In genomic region chr16:8764486-8765250, GRCh38 we compare ENCODE assay signal across 16 cellular contexts. TPM values are rescaled to one million over a fixed set of nuclear protein-coding genes. Genes with fewer than 3 reads are reported as not detected.
A peak's percentile ranks its signal among the peaks of the same experiment; 100 is the strongest.
DNase-seq lines count a peak whose midpoint lies in the region; ATAC-seq, FAIRE-seq and TF ChIP-seq lines count a peak whose summit lies in the region.
"Had no signal": no experiment of that assay in that cellular context is flagged by ENCODE, and none has a peak within 500 bp of the region (broad histone marks: within the 10 kb centered on the region; RNA-seq: fewer than 3 reads in every experiment).

No MANE protein-coding gene starts in this region.

- H3K23ac ChIP-seq in H1 (ENCODE audit: insufficient read length), result no peak overlapping the region
- H3K23ac ChIP-seq in mesendoderm (ENCODE audit: low read length), result no peak overlapping the region

- no peak for FAIRE-seq in H1 (lab: Jason Lieb, UNC)

- no peak overlapping the region for H3K27ac ChIP-seq in H1 (ENCODE audit: low read depth, low read length)
- H3K27ac ChIP-seq in mesendoderm (ENCODE audit: low read depth, low read length), result no peak overlapping the region
- H3K27ac ChIP-seq: BLaER1 treated with 17β-estradiol and CSF1 and Interleukin-3, amounts not matched to agents 10 nM and 100 nM had no signal

- H2BK120ac ChIP-seq in H1 (replicated peaks; ENCODE audit: low read depth, low read length) (no peak overlapping the region), mesendoderm (ENCODE audit: low read depth, low read length) (no peak overlapping the region)

- H2BK5ac ChIP-seq in H1 (ENCODE audit: low read depth, low read length) (no peak overlapping the region; the same call in 1 of the 2 replicates), mesendoderm (ENCODE audit: low read length) (no peak overlapping the region)

- ATAC-seq in natural killer cell treated with Interleukin-12 subunit alpha and Interleukin-12 subunit beta and Interleukin-15 and Interleukin-18, amount 100 ng/mL, for 72 hours, result no peak
- no peak for ATAC-seq in natural killer cell
- no peak for ATAC-seq in HG02840 (IDR thresholded peaks at IDR 0.05; ENCODE audit: low FRiP score, unreplicated experiment)
- ATAC-seq in effector memory CD8-positive, alpha-beta T cell (replicated peaks), result no peak

- no peaks in the 10 kb centered on the region for H3K9me3 Mint-ChIP-seq in natural killer cell treated with Interleukin-12 subunit alpha and Interleukin-12 subunit beta and Interleukin-15 and Interleukin-18, amount 100 ng/mL, for 72 hours
- H3K9me3 Mint-ChIP-seq in natural killer cell, result no peaks in the 10 kb centered on the region
- no peaks in the 10 kb centered on the region for H3K9me3 Mint-ChIP-seq in effector memory CD8-positive, alpha-beta T cell
- H3K9me3 Mint-ChIP-seq: CD4-positive, CD25-positive, alpha-beta regulatory T cell; HFFc6 had no signal

- H3K27me3 ChIP-seq in H1 (replicated peaks in 1 of 4; ENCODE audit: control insufficient read depth in 3 of 4, extremely low read depth in 1 of 4, insufficient read depth in 3 of 4, low read length in 3 of 4) (no peaks in the 10 kb centered on the region), mesendoderm (ENCODE audit: insufficient read depth, low read length, poor library complexity) (no peaks in the 10 kb centered on the region)
- H3K27me3 ChIP-seq: BLaER1 treated with 17β-estradiol and CSF1 and Interleukin-3, amounts not matched to agents 10 nM and 100 nM had no signal

- DNase-seq in natural killer cell treated with Interleukin-12 subunit alpha and Interleukin-12 subunit beta and Interleukin-15 and Interleukin-18, amount 100 ng/mL, for 72 hours (ENCODE audit: low spot score), result peak; percentile 25
- DNase-seq in natural killer cell, result no peak
- DNase-seq in H1 (ENCODE audit: low read depth in 1 of 2, low spot score in 2 of 2), result peak in 1 of 2 experiments; percentile 55
- peak; percentile 13 for DNase-seq in mesendoderm
- no peak for DNase-seq in kidney glomerular epithelial cell (lab: John Stamatoyannopoulos, UW)
- no peak for DNase-seq in SW 1271 (lab: John Stamatoyannopoulos, UW)
- DNase-seq in effector memory CD8-positive, alpha-beta T cell, result no peak
- DNase-seq: ACHN; CD4-positive, CD25-positive, alpha-beta regulatory T cell; DMS53; GF-D8; HFFc6; IMR-90 had no signal

- H3K4me2 ChIP-seq in H1 (ENCODE audit: insufficient read depth in 1 of 2, low read depth in 2 of 2, low read length in 2 of 2), result peak overlapping the region in 1 of 2 experiments; percentile 12; a peak in 2 of 4 replicates
- no peak overlapping the region for H3K4me2 ChIP-seq in mesendoderm (ENCODE audit: low read length)
- H3K4me2 ChIP-seq: BLaER1 treated with 17β-estradiol and CSF1 and Interleukin-3, amounts not matched to agents 10 nM and 100 nM had no signal

- CTCF ChIA-PET in H1 (lab: Charles Lee; ENCODE audit: partially characterized antibody), result interaction anchor here (0.6 to 1.5 kb wide), 7 partner anchors 13 to 196 kb away, joined by 3 to 5 read pairs (median 4); no protein-coding TSS in a partner anchor

- no peaks in the 10 kb centered on the region for H3K23me2 ChIP-seq in H1 (ENCODE audit: low read depth, low read length)

- no peak for TF ChIP-seq EP300 in H1 (IDR thresholded peaks at IDR 0.05; ENCODE audit: borderline replicate concordance in 1 of 2, low read depth in 2 of 2, low read length in 2 of 2)

- no peaks in the 10 kb centered on the region for H3K36me3 ChIP-seq in H1 (ENCODE audit: control insufficient read depth in 2 of 4, insufficient read depth in 4 of 4, low read length in 3 of 4)
- no peaks in the 10 kb centered on the region for H3K36me3 ChIP-seq in mesendoderm (ENCODE audit: control insufficient read depth, insufficient read depth, low read length)
- H3K36me3 ChIP-seq: HAP-1 had no signal

- H2AK5ac ChIP-seq in H1 (ENCODE audit: low read depth, low read length) (no peak overlapping the region), mesendoderm (ENCODE audit: low read length) (no peak overlapping the region)

- no peak overlapping the region; the same call in 1 of the 2 replicates for H2AFZ ChIP-seq in H1 (ENCODE audit: low read length)

- H4K8ac ChIP-seq in H1 (ENCODE audit: extremely low read depth, insufficient read depth, low read length) (no peak overlapping the region), mesendoderm (ENCODE audit: low read depth, low read length) (no peak overlapping the region)

- H3K27ac Mint-ChIP-seq in natural killer cell treated with Interleukin-12 subunit alpha and Interleukin-12 subunit beta and Interleukin-15 and Interleukin-18, amount 100 ng/mL, for 72 hours, result no peak overlapping the region
- H3K27ac Mint-ChIP-seq in natural killer cell, result no peak overlapping the region
- no peak overlapping the region for H3K27ac Mint-ChIP-seq in effector memory CD8-positive, alpha-beta T cell
- H3K27ac Mint-ChIP-seq: CD4-positive, CD25-positive, alpha-beta regulatory T cell; HFFc6 had no signal

- no peak overlapping the region for H2BK12ac ChIP-seq in H1 (ENCODE audit: low read depth, low read length)

- no peaks in the 10 kb centered on the region for H3K4me1 Mint-ChIP-seq in natural killer cell treated with Interleukin-12 subunit alpha and Interleukin-12 subunit beta and Interleukin-15 and Interleukin-18, amount 100 ng/mL, for 72 hours (ENCODE audit: low read depth in 2 of 2)
- H3K4me1 Mint-ChIP-seq in natural killer cell, result no peaks in the 10 kb centered on the region
- H3K4me1 Mint-ChIP-seq in effector memory CD8-positive, alpha-beta T cell (ENCODE audit: low read depth in 2 of 2), result no peaks in the 10 kb centered on the region
- H3K4me1 Mint-ChIP-seq: CD4-positive, CD25-positive, alpha-beta regulatory T cell had no signal

- H3K14ac ChIP-seq in H1 (ENCODE audit: insufficient read length), result no peak overlapping the region

- H3K9me3 ChIP-seq in H1 (ENCODE audit: insufficient read depth in 2 of 2, low read depth in 1 of 2, low read length in 1 of 2), result no peaks in the 10 kb centered on the region
- H3K9me3 ChIP-seq: BLaER1 treated with 17β-estradiol and CSF1 and Interleukin-3, amounts not matched to agents 10 nM and 100 nM; HAP-1 had no signal

- 0 out of 2 replicates have a peak overlapping the region, but pooled peaks have one; percentile 66 for H2BK20ac ChIP-seq in H1 (ENCODE audit: low read length)

- no peak overlapping the region for H3K9ac ChIP-seq in H1 (replicated peaks in 1 of 4; ENCODE audit: extremely low read depth in 1 of 4, low read depth in 3 of 4, low read length in 3 of 4)
- H3K9ac ChIP-seq in mesendoderm (ENCODE audit: low read length), result no peak overlapping the region
- H3K9ac ChIP-seq: BLaER1 treated with 17β-estradiol and CSF1 and Interleukin-3, amounts not matched to agents 10 nM and 100 nM had no signal

- H4K20me1 ChIP-seq in H1 (replicated peaks in 1 of 2; ENCODE audit: control insufficient read depth in 1 of 2, insufficient read depth in 2 of 2, low read length in 2 of 2), result no peaks in the 10 kb centered on the region
- H4K20me1 ChIP-seq: BLaER1 treated with 17β-estradiol and CSF1 and Interleukin-3, amounts not matched to agents 10 nM and 100 nM had no signal

- H3K4me3 ChIP-seq in H1 (ENCODE audit: extremely low read depth in 1 of 4, insufficient read depth in 2 of 4, low read depth in 3 of 4, low read length in 4 of 4) (no peak overlapping the region), mesendoderm (ENCODE audit: low read length) (no peak overlapping the region)
- H3K4me3 ChIP-seq: BLaER1 treated with 17β-estradiol and CSF1 and Interleukin-3, amounts not matched to agents 10 nM and 100 nM; HAP-1 had no signal

- H3K4me1 ChIP-seq in H1 (replicated peaks in 1 of 4; ENCODE audit: control insufficient read depth in 3 of 4, insufficient read depth in 4 of 4, low read length in 3 of 4) (peaks cover 0 to 11% (median 5%) of the 10 kb centered on the region in 4 experiments; a peak in 4 of 7 replicates), mesendoderm (ENCODE audit: control insufficient read depth, low read depth, low read length) (no peaks in the 10 kb centered on the region)

- H3K4ac ChIP-seq in H1 (replicated peaks; ENCODE audit: insufficient read length, low read depth, low read length), result no peak overlapping the region
- H3K4ac ChIP-seq in mesendoderm (ENCODE audit: low read depth, low read length), result no peak overlapping the region

- no peak overlapping the region for H3K4me3 Mint-ChIP-seq in natural killer cell treated with Interleukin-12 subunit alpha and Interleukin-12 subunit beta and Interleukin-15 and Interleukin-18, amount 100 ng/mL, for 72 hours
- no peak overlapping the region for H3K4me3 Mint-ChIP-seq in natural killer cell
- H3K4me3 Mint-ChIP-seq in effector memory CD8-positive, alpha-beta T cell, result no peak overlapping the region
- H3K4me3 Mint-ChIP-seq: CD4-positive, CD25-positive, alpha-beta regulatory T cell; HFFc6 had no signal

- no peak for TF ChIP-seq RAD21 in H1 (IDR thresholded peaks at IDR 0.05 in 1 of 2, conservative IDR thresholded peaks at IDR 0.05 in 1 of 2; ENCODE audit: low read depth in 2 of 2, low read length in 2 of 2)

- intact Hi-C loops in natural killer cell (cut with micrococcal nuclease), result no loop called here

- H3K18ac ChIP-seq in H1 (ENCODE audit: extremely low read depth, low read length), result peak overlapping the region; percentile 65
- no peak overlapping the region for H3K18ac ChIP-seq in mesendoderm (ENCODE audit: low read length)

- H3K27me3 Mint-ChIP-seq in natural killer cell treated with Interleukin-12 subunit alpha and Interleukin-12 subunit beta and Interleukin-15 and Interleukin-18, amount 100 ng/mL, for 72 hours, result no peaks in the 10 kb centered on the region
- no peaks in the 10 kb centered on the region for H3K27me3 Mint-ChIP-seq in natural killer cell (ENCODE audit: low read depth in 2 of 2)
- H3K27me3 Mint-ChIP-seq in effector memory CD8-positive, alpha-beta T cell, result no peaks in the 10 kb centered on the region
- H3K27me3 Mint-ChIP-seq: CD4-positive, CD25-positive, alpha-beta regulatory T cell had no signal

- H3K79me1 ChIP-seq in H1 (ENCODE audit: low read depth, low read length), result no peaks in the 10 kb centered on the region
- no peaks in the 10 kb centered on the region for H3K79me1 ChIP-seq in mesendoderm (ENCODE audit: low read length)

- H4K5ac ChIP-seq in H1 (ENCODE audit: insufficient read length, low read depth, low read length) (no peak overlapping the region), mesendoderm (ENCODE audit: low read length) (no peak overlapping the region)

- POLR2A ChIA-PET in H1 (lab: Charles Lee; ENCODE audit: partially characterized antibody), result interaction anchor here (1.0 to 1.7 kb wide), 2 partner anchors 12 to 105 kb away, joined by 4 to 5 read pairs; partner anchors contain the start of gene CARHSP1

- no peak for TF ChIP-seq CTCF in natural killer cell (IDR thresholded peaks at IDR 0.05)
- TF ChIP-seq CTCF in H1 (IDR thresholded peaks at IDR 0.05; ENCODE audit: control extremely low read depth in 1 of 3, insufficient read depth in 1 of 3, low read depth in 1 of 3, low read length in 3 of 3), result no peak

- H3K36me3 Mint-ChIP-seq in natural killer cell treated with Interleukin-12 subunit alpha and Interleukin-12 subunit beta and Interleukin-15 and Interleukin-18, amount 100 ng/mL, for 72 hours, result no peaks in the 10 kb centered on the region
- H3K36me3 Mint-ChIP-seq in natural killer cell, result no peaks in the 10 kb centered on the region
- peaks cover 20% of the 10 kb centered on the region for H3K36me3 Mint-ChIP-seq in effector memory CD8-positive, alpha-beta T cell (ENCODE audit: insufficient read depth)

- no peak for TF ChIP-seq POLR2A in H1 (IDR thresholded peaks at IDR 0.05; ENCODE audit: control extremely low read depth in 1 of 2, low read depth in 2 of 2, low read length in 2 of 2)

- WGBS in H1 (ENCODE audit: extremely low coverage in 1 of 2, insufficient coverage in 1 of 2, insufficient read length in 1 of 2, insufficient replicate concordance in 2 of 2, low coverage in 1 of 2, low lambda C conversion rate in 2 of 2, missing lambda C conversion rate in 1 of 2), 2 experiments, result 77% methylated on average over 18 of the region's 18 CpGs; no CpG with 5 or more reads in 1 of the 2 experiments
- no CpG with 5 or more reads among the region's 18 CpGs for WGBS in mesendoderm (ENCODE audit: extremely low coverage, insufficient coverage, low lambda C conversion rate)

- H4K91ac ChIP-seq in H1 (replicated peaks; ENCODE audit: insufficient read length, low read length), result no peak overlapping the region

- H2BK15ac ChIP-seq in H1 (ENCODE audit: low read length), result no peak overlapping the region
- H2BK15ac ChIP-seq in mesendoderm (replicated peaks; ENCODE audit: low read depth), result no peak overlapping the region

- H3K56ac ChIP-seq in H1 (replicated peaks; ENCODE audit: insufficient read length, low read depth, low read length), result no peak overlapping the region
- H3K56ac ChIP-seq in mesendoderm (ENCODE audit: low read length), result no peak overlapping the region

- H3K79me2 ChIP-seq in H1 (ENCODE audit: control insufficient read depth in 1 of 2, insufficient read depth in 2 of 2, low read length in 2 of 2) (no peaks in the 10 kb centered on the region), mesendoderm (ENCODE audit: control insufficient read depth, insufficient read depth, low read length) (no peaks in the 10 kb centered on the region)

RNA-seq across cellular contexts. Expression of gene TMEM186, which starts 32.8 kb away (rescaled TPM):
- total RNA-seq in natural killer cell treated with Interleukin-12 subunit alpha and Interleukin-12 subunit beta and Interleukin-15 and Interleukin-18, amount 100 ng/mL, for 72 hours, result 10 to 100 TPM; 11.8 to 12.1 TPM
- 1 to 10 TPM; 3.0 to 5.2 (median 4.1) TPM for total RNA-seq in natural killer cell
- 13.1 and 14.3 TPM in 2 replicates for total RNA-seq in H1 (2021; fragmentation: NEBNext Ultra II Directional; extraction: Animal tissue kit (Norgen Biotek cat#: 25700))
- polyA plus RNA-seq in H1 (2011; rRNA removed), result 10.5 and 13.1 TPM in 2 replicates
- 14.6 TPM for polyA plus RNA-seq in H1 (2011; cell fraction: cytosol; rRNA removed)
- 9.6 TPM for polyA plus RNA-seq in H1 (2011; cell fraction: nucleus; rRNA removed)
- polyA plus RNA-seq in H1 (2012, experiment 1 of 2), result 17.3 to 18.4 TPM (median 17.8 TPM) in 4 replicates
- polyA plus RNA-seq in H1 (2012, experiment 2 of 2), result 6.8 TPM
- 9.0 TPM for polyA plus RNA-seq in H1 (2013, experiment 1 of 2)
- 9.3 TPM for polyA plus RNA-seq in H1 (2013, experiment 2 of 2)
- 14.3 and 15.0 TPM in 2 replicates for polyA minus RNA-seq in H1 (2011; rRNA and poly(A)+ RNA removed)
- 6.2 TPM for polyA minus RNA-seq in H1 (2011; cell fraction: cytosol; rRNA and poly(A)+ RNA removed)
- polyA minus RNA-seq in H1 (2011; cell fraction: nucleus; rRNA and poly(A)+ RNA removed), result 7.2 TPM
- polyA plus RNA-seq in mesendoderm (2013, experiment 1 of 2), result 5.5 TPM
- polyA plus RNA-seq in mesendoderm (2013, experiment 2 of 2), result 6.0 TPM

RNA-seq across cellular contexts. Expression of gene PMM2, which starts 33.0 kb away (rescaled TPM):
- 100 to 1,000 TPM in 1 of 2 donors, 10 to 100 TPM in 1; 61.6 to 105 TPM for total RNA-seq in natural killer cell treated with Interleukin-12 subunit alpha and Interleukin-12 subunit beta and Interleukin-15 and Interleukin-18, amount 100 ng/mL, for 72 hours
- total RNA-seq in natural killer cell, result 10 to 100 TPM; 33.4 to 37.6 (median 36.4) TPM
- total RNA-seq in H1 (2021; fragmentation: NEBNext Ultra II Directional; extraction: Animal tissue kit (Norgen Biotek cat#: 25700)), result 47.0 and 49.4 TPM in 2 replicates
- polyA plus RNA-seq in H1 (2011; rRNA removed), result 26.2 and 40.0 TPM in 2 replicates
- 30.8 TPM for polyA plus RNA-seq in H1 (2011; cell fraction: cytosol; rRNA removed)
- polyA plus RNA-seq in H1 (2011; cell fraction: nucleus; rRNA removed), result 27.0 TPM
- polyA plus RNA-seq in H1 (2012, experiment 1 of 2), result 37.0 to 41.9 TPM (median 40.4 TPM) in 4 replicates
- polyA plus RNA-seq in H1 (2012, experiment 2 of 2), result 33.6 TPM
- polyA plus RNA-seq in H1 (2013, experiment 1 of 2), result 47.0 TPM
- polyA plus RNA-seq in H1 (2013, experiment 2 of 2), result 45.2 TPM
- polyA minus RNA-seq in H1 (2011; rRNA and poly(A)+ RNA removed), result 15.1 TPM in 2 replicates
- 23.6 TPM for polyA minus RNA-seq in H1 (2011; cell fraction: cytosol; rRNA and poly(A)+ RNA removed)
- polyA minus RNA-seq in H1 (2011; cell fraction: nucleus; rRNA and poly(A)+ RNA removed), result 22.8 TPM
- 59.3 TPM for polyA plus RNA-seq in mesendoderm (2013, experiment 1 of 2)
- 57.4 TPM for polyA plus RNA-seq in mesendoderm (2013, experiment 2 of 2)

Comparison
In these comparisons a context has a peak if more than half of its experiments do, and no peak if none do; other contexts are left out.
1. DNase-seq: peak in natural killer cell treated with Interleukin-12 subunit alpha and Interleukin-12 subunit beta and Interleukin-15 and Interleukin-18, amount 100 ng/mL, for 72 hours (single experiment) and mesendoderm (single experiment); none in natural killer cell (single experiment), kidney glomerular epithelial cell (single experiment), SW 1271 (0 of 2) and effector memory CD8-positive, alpha-beta T cell (0 of 3).